Comparison of ENCODE assay signal across 9 cellular contexts in the genomic region with DNA sequence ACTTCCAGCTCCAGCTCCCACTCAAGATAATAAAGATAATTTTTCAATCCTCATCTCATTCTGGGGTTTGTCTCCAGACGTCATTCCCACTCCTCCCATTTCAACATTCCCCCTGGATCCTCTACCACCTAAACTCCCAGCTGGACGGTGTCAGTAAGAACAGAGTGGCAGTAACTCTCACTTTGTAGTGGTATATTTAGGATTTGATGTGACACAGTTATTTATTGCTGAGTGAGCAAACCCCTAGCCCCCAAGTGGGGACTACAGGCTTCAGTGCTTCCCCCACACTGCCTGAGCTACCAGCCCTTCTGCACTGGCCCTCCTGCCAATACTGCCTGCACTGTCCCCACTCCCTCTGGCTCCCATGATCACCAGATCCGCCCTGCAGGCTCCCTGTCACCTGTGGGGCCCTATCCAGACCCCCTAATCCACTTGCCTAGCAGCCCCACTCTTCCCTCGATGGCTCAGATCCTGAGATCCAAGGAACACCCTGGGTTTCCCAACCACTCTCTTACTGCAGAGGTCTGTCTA. TPM values are rescaled to one million over a fixed set of nuclear protein-coding genes. Genes with fewer than 3 reads are reported as not detected.
DNase-seq lines count a peak whose midpoint lies in the region; TF ChIP-seq lines count a peak whose summit lies in the region.
"Had no signal": no experiment of that assay in that cellular context is flagged by ENCODE, and none has a peak within 500 bp of the region (broad histone marks: within the 10 kb centered on the region; RNA-seq: fewer than 3 reads in every experiment).

No MANE protein-coding gene starts in this region.

- no peak for TF ChIP-seq CTCF in Calu3 (IDR thresholded peaks at IDR 0.05; ENCODE audit: unreplicated experiment)
- TF ChIP-seq CTCF in Loucy (conservative IDR thresholded peaks at IDR 0.05; ENCODE audit: low read length), result no peak
- no peak for TF ChIP-seq CTCF in parathyroid adenoma (IDR thresholded peaks at IDR 0.05)

- BruUV-seq in Calu3 (replicated peaks; lab: Mats Ljungman, UMichigan), result no TSS peak

- H2AFZ ChIP-seq in Loucy (ENCODE audit: low read length) (no peak overlapping the region), parathyroid adenoma (no peak overlapping the region)

- H3F3A ChIP-seq in Loucy (ENCODE audit: low read depth), result 0 out of 2 replicates have a peak, but pooled peaks cover 4% of the 10 kb centered on the region

- peaks cover 56% of the 10 kb centered on the region for H3K4me1 Mint-ChIP-seq in Calu3 (ENCODE audit: low read depth, unreplicated experiment)
- H3K4me1 Mint-ChIP-seq in dendritic cell treated with granulocyte-macrophage colony-stimulating factor and Interleukin-4, amounts not matched to agents 40 ng/mL and 50 ng/mL, for 4 days (ENCODE audit: low read depth), result peaks cover 70% of the 10 kb centered on the region

- no peaks in the 10 kb centered on the region for H3K27me3 ChIP-seq in Loucy (ENCODE audit: insufficient read depth, low read length, poor library complexity, severe bottlenecking)
- no peaks in the 10 kb centered on the region for H3K27me3 ChIP-seq in parathyroid adenoma (ENCODE audit: control insufficient read depth, insufficient read depth, low read length)
- H3K27me3 ChIP-seq: right atrium auricular region had no signal

- H3K27me3 Mint-ChIP-seq in Calu3 (ENCODE audit: unreplicated experiment), result no peaks in the 10 kb centered on the region
- no peaks in the 10 kb centered on the region for H3K27me3 Mint-ChIP-seq in dendritic cell treated with granulocyte-macrophage colony-stimulating factor and Interleukin-4, amounts not matched to agents 40 ng/mL and 50 ng/mL, for 4 days

- intact Hi-C loops in Calu3 (cut with micrococcal nuclease; ENCODE audit: unreplicated experiment), result no loop called here
- intact Hi-C loops in dendritic cell treated with granulocyte-macrophage colony-stimulating factor and Interleukin-4, amounts not matched to agents 40 ng/mL and 50 ng/mL, for 4 days (cut with micrococcal nuclease), result no loop called here

- H3K9me3 ChIP-seq in Loucy (ENCODE audit: insufficient read depth, low read depth, low read length) (no peaks in the 10 kb centered on the region), parathyroid adenoma (ENCODE audit: control insufficient read depth, low read length) (no peaks in the 10 kb centered on the region)
- H3K9me3 ChIP-seq: right atrium auricular region had no signal

- H3K4me3 Mint-ChIP-seq in Calu3 (ENCODE audit: low read depth, unreplicated experiment), result peak overlapping the region; percentile 82
- H3K4me3 Mint-ChIP-seq in dendritic cell treated with granulocyte-macrophage colony-stimulating factor and Interleukin-4, amounts not matched to agents 40 ng/mL and 50 ng/mL, for 4 days, result peak overlapping the region; percentile 28

- no peaks in the 10 kb centered on the region for H3K9me3 Mint-ChIP-seq in Calu3 (ENCODE audit: low read depth, unreplicated experiment)
- H3K9me3 Mint-ChIP-seq in dendritic cell treated with granulocyte-macrophage colony-stimulating factor and Interleukin-4, amounts not matched to agents 40 ng/mL and 50 ng/mL, for 4 days, result no peaks in the 10 kb centered on the region

- H3K27ac Mint-ChIP-seq in Calu3 (ENCODE audit: unreplicated experiment), result no peak overlapping the region
- H3K27ac Mint-ChIP-seq in dendritic cell treated with granulocyte-macrophage colony-stimulating factor and Interleukin-4, amounts not matched to agents 40 ng/mL and 50 ng/mL, for 4 days, result peak overlapping the region; percentile 10

- H3K4me2 ChIP-seq in Loucy (ENCODE audit: low read depth, low read length, poor library complexity, severe bottlenecking), result peak overlapping the region; percentile 93
- peak overlapping the region; percentile 37 for H3K4me2 ChIP-seq in parathyroid adenoma (ENCODE audit: low read length)

- H3K9ac ChIP-seq in Loucy (ENCODE audit: low read depth, low read length, poor library complexity, severe bottlenecking) (peak overlapping the region; percentile 88), parathyroid adenoma (no peak overlapping the region)

- H3K9me2 ChIP-seq in Loucy (replicated peaks; ENCODE audit: low read depth, low read length), result no peaks in the 10 kb centered on the region

- peaks cover 10% of the 10 kb centered on the region for H4K20me1 ChIP-seq in Loucy (ENCODE audit: insufficient read depth, low read length, poor library complexity, severe bottlenecking)

- H3K4me3 ChIP-seq in Loucy (ENCODE audit: low read length, poor library complexity, severe bottlenecking), result peak overlapping the region; percentile 92
- no peak overlapping the region for H3K4me3 ChIP-seq in parathyroid adenoma (ENCODE audit: low read depth, low read length)

- CTCF ChIA-PET in Calu3 (lab: Charles Lee), result interaction anchor here (1.5 kb wide), 1 partner anchor 13 kb away, joined by 4 read pairs; no protein-coding TSS in a partner anchor

- DNase-seq in Calu3, result no peak
- DNase-seq in SHP77 (lab: John Stamatoyannopoulos, UW), result no peak
- DNase-seq in NCI-H446 treated with DMSO at 0.1 percent for 48 hours (lab: John Stamatoyannopoulos, UW), result no peak
- DNase-seq in NCI-H69 (lab: John Stamatoyannopoulos, UW), result no peak
- DNase-seq: DMS79 treated with DMSO at 0.1 percent for 48 hours had no signal

- H3K27ac ChIP-seq in parathyroid adenoma, result no peak overlapping the region
- H3K27ac ChIP-seq: right atrium auricular region had no signal

- H3K36me3 ChIP-seq in Loucy (ENCODE audit: insufficient read depth, low read length) (no peaks in the 10 kb centered on the region), parathyroid adenoma (ENCODE audit: control insufficient read depth, insufficient read depth, low read length) (no peaks in the 10 kb centered on the region)

- H3K79me2 ChIP-seq in Loucy (ENCODE audit: insufficient read depth, low read length), result peaks cover 45% of the 10 kb centered on the region
- peaks cover 29% of the 10 kb centered on the region for H3K79me2 ChIP-seq in parathyroid adenoma

- peaks cover 77% of the 10 kb centered on the region for H3K36me3 Mint-ChIP-seq in Calu3 (ENCODE audit: insufficient read depth, unreplicated experiment)
- peaks cover 75% of the 10 kb centered on the region for H3K36me3 Mint-ChIP-seq in dendritic cell treated with granulocyte-macrophage colony-stimulating factor and Interleukin-4, amounts not matched to agents 40 ng/mL and 50 ng/mL, for 4 days (ENCODE audit: low read depth)

- H3K4me1 ChIP-seq in Loucy (ENCODE audit: insufficient read depth, low read length, poor library complexity, severe bottlenecking), result peaks cover 44% of the 10 kb centered on the region
- peaks cover 12% of the 10 kb centered on the region for H3K4me1 ChIP-seq in parathyroid adenoma

RNA-seq across cellular contexts. Expression of a gene that starts 2.4 kb away (rescaled TPM):
- total RNA-seq in Calu3 (2022), result 40.3 and 42.9 TPM in 2 replicates

RNA-seq across cellular contexts. Expression of a gene that starts 2.5 kb away (rescaled TPM):
- 2.6 and 3.6 TPM in 2 replicates for total RNA-seq in Calu3 (2022)

RNA-seq across cellular contexts. Expression of a gene that starts 5.8 kb away (rescaled TPM):
- 617 and 663 TPM in 2 replicates for total RNA-seq in Calu3 (2022)

RNA-seq across cellular contexts. Expression of a gene that starts 6.6 kb away (rescaled TPM):
- total RNA-seq in Calu3 (2022), result 32.2 and 35.6 TPM in 2 replicates

RNA-seq across cellular contexts. Expression of a gene that starts 7.7 kb away (rescaled TPM):
- total RNA-seq in Calu3 (2022), result 337 and 357 TPM in 2 replicates
